In the genomic region with DNA sequence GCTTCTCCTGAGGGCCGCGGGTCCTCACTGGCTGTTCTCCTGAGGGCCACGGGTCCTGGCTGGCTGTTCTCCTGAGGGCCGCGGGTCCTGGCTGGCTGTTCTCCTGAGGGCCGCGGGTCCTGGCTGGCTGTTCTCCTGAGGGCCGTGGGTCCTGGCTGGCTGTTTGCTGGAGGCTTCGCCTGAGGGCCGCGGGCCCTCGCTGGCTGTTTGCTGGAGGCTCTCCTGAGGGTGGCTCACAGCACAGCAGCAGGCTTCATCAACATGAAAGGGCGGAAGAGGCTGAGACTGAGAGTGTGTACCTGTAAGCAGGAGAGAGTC, we compare ENCODE assay signal across 7 cellular contexts.
DNase-seq lines count a peak whose midpoint lies in the region; ATAC-seq and TF ChIP-seq lines count a peak whose summit lies in the region.
"Not testable (repeated sequence)": the region's sequence is repeated elsewhere in the genome, so short reads cannot be mapped to it uniquely, and the experiment has no call there.

No MANE protein-coding gene starts in this region.

- H3K4me3 ChIP-seq in WERI-Rb-1 (ENCODE audit: low read depth, low read length); coronary artery; lower lobe of right lung; sigmoid colon: not testable (repeated sequence)

- H3K4me3 Mint-ChIP-seq in activated naive CD4-positive, alpha-beta T cell treated with anti-CD3 and anti-CD28 coated beads, Interleukin-2, amount 50 U/mL, for 24 hours; osteocyte (ENCODE audit: unreplicated experiment): not testable (repeated sequence)

- intact Hi-C loops in lower lobe of right lung (cut with DNase I); sigmoid colon (cut with DNase I): not testable (repeated sequence)

- TF ChIP-seq EP300 in sigmoid colon (IDR thresholded peaks at IDR 0.05) = not testable (repeated sequence)

- H3K9me3 ChIP-seq in WERI-Rb-1 (ENCODE audit: severe bottlenecking) = peaks cover 17% of the 10 kb centered on the region
- H3K9me3 ChIP-seq in lower lobe of right lung, sigmoid colon: not testable (repeated sequence)

- not testable (repeated sequence) for ATAC-seq in lower lobe of right lung

- H3K27me3 Mint-ChIP-seq in activated naive CD4-positive, alpha-beta T cell treated with anti-CD3 and anti-CD28 coated beads, Interleukin-2, amount 50 U/mL, for 24 hours; osteocyte (ENCODE audit: unreplicated experiment): not testable (repeated sequence)

- WGBS in sigmoid colon, 2 donors = 92 to 95% methylated on average over 13 of the region's 13 CpGs

- not testable (repeated sequence) for H3K27me3 ChIP-seq in WERI-Rb-1 (ENCODE audit: insufficient read depth, low read depth, severe bottlenecking); lower lobe of right lung (ENCODE audit: low read depth); sigmoid colon

- not testable (repeated sequence) for TF ChIP-seq CTCF in WERI-Rb-1 (IDR thresholded peaks at IDR 0.05; ENCODE audit: low read depth, low read length); coronary artery (IDR thresholded peaks at IDR 0.05); lower lobe of right lung (IDR thresholded peaks at IDR 0.05); osteocyte (IDR thresholded peaks at IDR 0.05); sigmoid colon (IDR thresholded peaks at IDR 0.05)

- not testable (repeated sequence) for H3K36me3 Mint-ChIP-seq in activated naive CD4-positive, alpha-beta T cell treated with anti-CD3 and anti-CD28 coated beads, Interleukin-2, amount 50 U/mL, for 24 hours; osteocyte (ENCODE audit: unreplicated experiment)

- H3K4me1 Mint-ChIP-seq in activated naive CD4-positive, alpha-beta T cell treated with anti-CD3 and anti-CD28 coated beads, Interleukin-2, amount 50 U/mL, for 24 hours = not testable (repeated sequence)
- H3K4me1 Mint-ChIP-seq in osteocyte (ENCODE audit: unreplicated experiment) = peaks cover 20% of the 10 kb centered on the region

- not testable (repeated sequence) for H3K9me3 Mint-ChIP-seq in activated naive CD4-positive, alpha-beta T cell treated with anti-CD3 and anti-CD28 coated beads, Interleukin-2, amount 50 U/mL, for 24 hours
- H3K9me3 Mint-ChIP-seq in osteocyte (ENCODE audit: unreplicated experiment) = peaks cover 24% of the 10 kb centered on the region

- peak overlapping the region; percentile 39 for H3K27ac Mint-ChIP-seq in activated naive CD4-positive, alpha-beta T cell treated with anti-CD3 and anti-CD28 coated beads, Interleukin-2, amount 50 U/mL, for 24 hours
- H3K27ac Mint-ChIP-seq in osteocyte (ENCODE audit: unreplicated experiment) = not testable (repeated sequence)

- not testable (repeated sequence) for H3K27ac ChIP-seq in WERI-Rb-1, coronary artery, lower lobe of right lung, sigmoid colon

- not testable (repeated sequence) for TF ChIP-seq POLR2A in sigmoid colon (IDR thresholded peaks at IDR 0.05)

- DNase-seq in WERI-Rb-1 = peak; percentile 6
- DNase-seq in activated CD8-positive, alpha-beta memory T cell treated with anti-CD3 and anti-CD28 coated beads, Interleukin-2, amount 50 U/mL, for 48 hours = peak; percentile 20
- peak; percentile 22 for DNase-seq in coronary artery (ENCODE audit: low spot score)
- peak; percentile 7 for DNase-seq in lower lobe of right lung
- DNase-seq in osteocyte (ENCODE audit: extremely low spot score, unreplicated experiment) = peak; percentile 60
- DNase-seq in sigmoid colon = peak; percentile 13

- not testable (repeated sequence) for H3K4me1 ChIP-seq in lower lobe of right lung, sigmoid colon

- not testable (repeated sequence) for H3K36me3 ChIP-seq in WERI-Rb-1, lower lobe of right lung, sigmoid colon

Comparison
In these comparisons a context has a peak if more than half of its experiments do, and no peak if none do; other contexts are left out.
1. DNase-seq: peak in every context shown above with its lines; median percentile 60 in osteocyte; 22 in coronary artery; 20 in activated CD8-positive, alpha-beta memory T cell treated with anti-CD3 and anti-CD28 coated beads, Interleukin-2, amount 50 U/mL, for 48 hours; 13 in sigmoid colon; 7 in lower lobe of right lung; 6 in WERI-Rb-1.